In the genomic region with DNA sequence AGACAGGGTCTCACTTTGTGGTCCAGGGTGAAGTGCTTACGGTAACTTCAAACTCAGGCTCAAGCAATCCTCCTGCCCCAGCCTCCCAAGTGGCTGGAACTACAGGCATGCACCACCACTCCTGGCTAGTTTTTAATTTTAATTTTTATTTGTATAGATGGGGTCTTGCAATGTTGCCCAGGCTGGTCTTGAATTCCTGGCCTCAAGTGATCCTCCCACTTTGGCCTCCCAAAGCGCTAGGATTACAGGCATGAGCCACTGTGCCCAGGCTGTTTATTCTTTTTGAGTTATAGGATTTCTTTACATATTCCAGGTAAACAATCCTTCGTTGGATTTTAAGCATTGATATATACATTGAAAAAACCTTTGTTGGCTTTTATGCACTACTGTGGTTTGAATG, we compare ENCODE assay signal across 2 cellular contexts.
TF ChIP-seq lines count a peak whose summit lies in the region.

No MANE protein-coding gene starts in this region.

TF ChIP-seq in HepG2, 621 proteins besides CTCF, POLR2A, EP300 and RAD21:
- TF ChIP-seq, protein P1, sequence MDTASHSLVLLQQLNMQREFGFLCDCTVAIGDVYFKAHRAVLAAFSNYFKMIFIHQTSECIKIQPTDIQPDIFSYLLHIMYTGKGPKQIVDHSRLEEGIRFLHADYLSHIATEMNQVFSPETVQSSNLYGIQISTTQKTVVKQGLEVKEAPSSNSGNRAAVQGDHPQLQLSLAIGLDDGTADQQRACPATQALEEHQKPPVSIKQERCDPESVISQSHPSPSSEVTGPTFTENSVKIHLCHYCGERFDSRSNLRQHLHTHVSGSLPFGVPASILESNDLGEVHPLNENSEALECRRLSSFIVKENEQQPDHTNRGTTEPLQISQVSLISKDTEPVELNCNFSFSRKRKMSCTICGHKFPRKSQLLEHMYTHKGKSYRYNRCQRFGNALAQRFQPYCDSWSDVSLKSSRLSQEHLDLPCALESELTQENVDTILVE (CRISPR knock-in tag; IDR thresholded peaks at IDR 0.05) = no peak
- no peak for TF ChIP-seq MED13 (CRISPR knock-in tag; IDR thresholded peaks at IDR 0.05)
- TF ChIP-seq ZNF121 (CRISPR knock-in tag; IDR thresholded peaks at IDR 0.05) = 0 out of 2 replicates have a peak, but pooled peaks have one; percentile 10

TF ChIP-seq in K562, 482 proteins besides CTCF, POLR2A, EP300 and RAD21:
- TF ChIP-seq MBD2 (IDR thresholded peaks at IDR 0.05; ENCODE audit: borderline replicate concordance, low read depth) (no peak), DLX4 (CRISPR knock-in tag; IDR thresholded peaks at IDR 0.05) (no peak), GABPA (tag; conservative IDR thresholded peaks at IDR 0.05; ENCODE audit: low read depth) (no peak), HES1 (IDR thresholded peaks at IDR 0.05; ENCODE audit: low read depth) (no peak), TCFL5 (CRISPR knock-in tag; conservative IDR thresholded peaks at IDR 0.05) (no peak), ZNF316 (IDR thresholded peaks at IDR 0.05) (no peak), HDAC6 (IDR thresholded peaks at IDR 0.05; ENCODE audit: low read depth, low read length) (no peak), CEBPG (CRISPR knock-in tag; IDR thresholded peaks at IDR 0.05) (no peak), CEBPG (tag; conservative IDR thresholded peaks at IDR 0.05 in 1 of 2, IDR thresholded peaks at IDR 0.05 in 1 of 2) (no peak), ZNF121 (CRISPR knock-in tag; conservative IDR thresholded peaks at IDR 0.05) (peak; percentile 59), C11orf30 (IDR thresholded peaks at IDR 0.05; ENCODE audit: low read depth) (no peak), ZNF140 (CRISPR knock-in tag; IDR thresholded peaks at IDR 0.05) (no peak)
- TF ChIP-seq, protein P2, sequence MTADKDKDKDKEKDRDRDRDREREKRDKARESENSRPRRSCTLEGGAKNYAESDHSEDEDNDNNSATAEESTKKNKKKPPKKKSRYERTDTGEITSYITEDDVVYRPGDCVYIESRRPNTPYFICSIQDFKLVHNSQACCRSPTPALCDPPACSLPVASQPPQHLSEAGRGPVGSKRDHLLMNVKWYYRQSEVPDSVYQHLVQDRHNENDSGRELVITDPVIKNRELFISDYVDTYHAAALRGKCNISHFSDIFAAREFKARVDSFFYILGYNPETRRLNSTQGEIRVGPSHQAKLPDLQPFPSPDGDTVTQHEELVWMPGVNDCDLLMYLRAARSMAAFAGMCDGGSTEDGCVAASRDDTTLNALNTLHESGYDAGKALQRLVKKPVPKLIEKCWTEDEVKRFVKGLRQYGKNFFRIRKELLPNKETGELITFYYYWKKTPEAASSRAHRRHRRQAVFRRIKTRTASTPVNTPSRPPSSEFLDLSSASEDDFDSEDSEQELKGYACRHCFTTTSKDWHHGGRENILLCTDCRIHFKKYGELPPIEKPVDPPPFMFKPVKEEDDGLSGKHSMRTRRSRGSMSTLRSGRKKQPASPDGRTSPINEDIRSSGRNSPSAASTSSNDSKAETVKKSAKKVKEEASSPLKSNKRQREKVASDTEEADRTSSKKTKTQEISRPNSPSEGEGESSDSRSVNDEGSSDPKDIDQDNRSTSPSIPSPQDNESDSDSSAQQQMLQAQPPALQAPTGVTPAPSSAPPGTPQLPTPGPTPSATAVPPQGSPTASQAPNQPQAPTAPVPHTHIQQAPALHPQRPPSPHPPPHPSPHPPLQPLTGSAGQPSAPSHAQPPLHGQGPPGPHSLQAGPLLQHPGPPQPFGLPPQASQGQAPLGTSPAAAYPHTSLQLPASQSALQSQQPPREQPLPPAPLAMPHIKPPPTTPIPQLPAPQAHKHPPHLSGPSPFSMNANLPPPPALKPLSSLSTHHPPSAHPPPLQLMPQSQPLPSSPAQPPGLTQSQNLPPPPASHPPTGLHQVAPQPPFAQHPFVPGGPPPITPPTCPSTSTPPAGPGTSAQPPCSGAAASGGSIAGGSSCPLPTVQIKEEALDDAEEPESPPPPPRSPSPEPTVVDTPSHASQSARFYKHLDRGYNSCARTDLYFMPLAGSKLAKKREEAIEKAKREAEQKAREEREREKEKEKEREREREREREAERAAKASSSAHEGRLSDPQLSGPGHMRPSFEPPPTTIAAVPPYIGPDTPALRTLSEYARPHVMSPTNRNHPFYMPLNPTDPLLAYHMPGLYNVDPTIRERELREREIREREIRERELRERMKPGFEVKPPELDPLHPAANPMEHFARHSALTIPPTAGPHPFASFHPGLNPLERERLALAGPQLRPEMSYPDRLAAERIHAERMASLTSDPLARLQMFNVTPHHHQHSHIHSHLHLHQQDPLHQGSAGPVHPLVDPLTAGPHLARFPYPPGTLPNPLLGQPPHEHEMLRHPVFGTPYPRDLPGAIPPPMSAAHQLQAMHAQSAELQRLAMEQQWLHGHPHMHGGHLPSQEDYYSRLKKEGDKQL (CRISPR knock-in tag; IDR thresholded peaks at IDR 0.05; ENCODE audit: borderline replicate concordance) = no peak
- TF ChIP-seq, protein P3, sequence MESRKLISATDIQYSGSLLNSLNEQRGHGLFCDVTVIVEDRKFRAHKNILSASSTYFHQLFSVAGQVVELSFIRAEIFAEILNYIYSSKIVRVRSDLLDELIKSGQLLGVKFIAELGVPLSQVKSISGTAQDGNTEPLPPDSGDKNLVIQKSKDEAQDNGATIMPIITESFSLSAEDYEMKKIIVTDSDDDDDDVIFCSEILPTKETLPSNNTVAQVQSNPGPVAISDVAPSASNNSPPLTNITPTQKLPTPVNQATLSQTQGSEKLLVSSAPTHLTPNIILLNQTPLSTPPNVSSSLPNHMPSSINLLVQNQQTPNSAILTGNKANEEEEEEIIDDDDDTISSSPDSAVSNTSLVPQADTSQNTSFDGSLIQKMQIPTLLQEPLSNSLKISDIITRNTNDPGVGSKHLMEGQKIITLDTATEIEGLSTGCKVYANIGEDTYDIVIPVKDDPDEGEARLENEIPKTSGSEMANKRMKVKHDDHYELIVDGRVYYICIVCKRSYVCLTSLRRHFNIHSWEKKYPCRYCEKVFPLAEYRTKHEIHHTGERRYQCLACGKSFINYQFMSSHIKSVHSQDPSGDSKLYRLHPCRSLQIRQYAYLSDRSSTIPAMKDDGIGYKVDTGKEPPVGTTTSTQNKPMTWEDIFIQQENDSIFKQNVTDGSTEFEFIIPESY (CRISPR knock-in tag; IDR thresholded peaks at IDR 0.05) = 0 out of 2 replicates have a peak, but pooled peaks have one; percentile 28
